In genomic region chr12:124347805-124348658, GRCh38 we compare ENCODE assay signal across 7 cellular contexts. TPM values are rescaled to one million over a fixed set of nuclear protein-coding genes. Genes with fewer than 3 reads are reported as not detected.
DNase-seq lines count a peak whose midpoint lies in the region; ATAC-seq, FAIRE-seq and TF ChIP-seq lines count a peak whose summit lies in the region.

No MANE protein-coding gene starts in this region.

- H3K36me3 Mint-ChIP-seq in activated CD4-positive, alpha-beta T cell treated with anti-CD3 and anti-CD28 coated beads, Interleukin-2, amount 10 ng/mL, durations not matched to agents 7 days and 5 days (ENCODE audit: low read depth): peaks cover 15% of the 10 kb centered on the region

- H3K4me1 ChIP-seq in HEK293 (ENCODE audit: control insufficient read depth, insufficient read depth, low read length): no peaks in the 10 kb centered on the region

- peak; percentile 18 for DNase-seq in activated CD4-positive, alpha-beta T cell treated with anti-CD3 and anti-CD28 coated beads, Interleukin-2, amount 10 ng/mL, durations not matched to agents 7 days and 5 days
- DNase-seq in fibroblast of villous mesenchyme (ENCODE audit: low read depth) (no peak), NCI-H2227 treated with DMSO at 0.1 percent for 48 hours (lab: John Stamatoyannopoulos, UW) (no peak), GM19239 (ENCODE audit: insufficient read length, low spot score) (no peak)
- peak; percentile 2 for DNase-seq in stimulated activated CD8-positive, alpha-beta memory T cell treated with anti-CD3 and anti-CD28 coated beads, Interleukin-7, amount 100 ng/mL, for 24 hours (ENCODE audit: low read depth)

- CTCF ChIA-PET in HEK293 (lab: Yijun Ruan, JAX): interaction anchor here (0.5 to 0.7 kb wide), 3 partner anchors 345 to 417 kb away, joined by 3 read pairs; no protein-coding TSS in a partner anchor
- CTCF ChIA-PET in activated CD4-positive, alpha-beta T cell treated with anti-CD3 and anti-CD28 coated beads, Interleukin-2, amount 10 ng/mL, durations not matched to agents 7 days and 5 days (lab: Charles Lee): interaction anchor here (0.6 kb wide), 1 partner anchor 139 kb away, joined by 3 read pairs; no protein-coding TSS in a partner anchor

- no peak for FAIRE-seq in GM19239 (lab: Jason Lieb, UNC)

- H3K9me3 Mint-ChIP-seq in activated CD4-positive, alpha-beta T cell treated with anti-CD3 and anti-CD28 coated beads, Interleukin-2, amount 10 ng/mL, durations not matched to agents 7 days and 5 days: no peaks in the 10 kb centered on the region

- POLR2A ChIA-PET in HEK293 (lab: Yijun Ruan, JAX): no interaction called here
- POLR2A ChIA-PET in activated CD4-positive, alpha-beta T cell treated with anti-CD3 and anti-CD28 coated beads, Interleukin-2, amount 10 ng/mL, durations not matched to agents 7 days and 5 days (lab: Charles Lee): no interaction called here

- no peaks in the 10 kb centered on the region for H3K9me3 ChIP-seq in HEK293 (ENCODE audit: control insufficient read depth, insufficient read depth, low read depth, low read length)

- H3K4me3 Mint-ChIP-seq in activated CD4-positive, alpha-beta T cell treated with anti-CD3 and anti-CD28 coated beads, Interleukin-2, amount 10 ng/mL, durations not matched to agents 7 days and 5 days: no peak overlapping the region

- TF ChIP-seq CTCF in HEK293 (tag by site-specific recombination; IDR thresholded peaks at IDR 0.05) (peak; percentile 54), fibroblast of villous mesenchyme (IDR thresholded peaks at IDR 0.05; ENCODE audit: insufficient read depth, low read depth, low read length) (peak; percentile 49)

- H3K27ac Mint-ChIP-seq in activated CD4-positive, alpha-beta T cell treated with anti-CD3 and anti-CD28 coated beads, Interleukin-2, amount 10 ng/mL, durations not matched to agents 7 days and 5 days: no peak overlapping the region

- no peaks in the 10 kb centered on the region for H3K27me3 Mint-ChIP-seq in activated CD4-positive, alpha-beta T cell treated with anti-CD3 and anti-CD28 coated beads, Interleukin-2, amount 10 ng/mL, durations not matched to agents 7 days and 5 days

- H3K36me3 ChIP-seq in HEK293 (ENCODE audit: control insufficient read depth in 2 of 2, insufficient read depth in 1 of 2, low read length in 2 of 2): peaks cover 7 to 90% of the 10 kb centered on the region in 2 experiments; a peak in 2 of 3 replicates

- no peak overlapping the region for H3K27ac ChIP-seq in HEK293 (ENCODE audit: extremely low read depth, low read depth, low read length)

- no peaks in the 10 kb centered on the region for H3K4me1 Mint-ChIP-seq in activated CD4-positive, alpha-beta T cell treated with anti-CD3 and anti-CD28 coated beads, Interleukin-2, amount 10 ng/mL, durations not matched to agents 7 days and 5 days

- ATAC-seq in GM18867 (IDR thresholded peaks at IDR 0.05; ENCODE audit: unreplicated experiment): no peak

- H3K4me3 ChIP-seq in HEK293 (ENCODE audit: low read depth, low read length) (no peak overlapping the region), fibroblast of villous mesenchyme (ENCODE audit: low read depth, low read length) (no peak overlapping the region)

TF ChIP-seq in HEK293, 187 proteins besides CTCF, POLR2A, EP300 and RAD21:
- TF ChIP-seq HOXC10 (CRISPR knock-in tag; IDR thresholded peaks at IDR 0.05) (no peak), ZNF843 (tag by site-specific recombination; IDR thresholded peaks at IDR 0.05) (no peak), ZNF704 (tag by site-specific recombination; IDR thresholded peaks at IDR 0.05) (no peak), ZNF324 (tag by site-specific recombination; IDR thresholded peaks at IDR 0.05) (no peak), ZNF426 (tag by site-specific recombination; IDR thresholded peaks at IDR 0.05) (no peak), ZNF23 (tag by site-specific recombination; IDR thresholded peaks at IDR 0.05; ENCODE audit: borderline replicate concordance) (no peak), ZNF654 (tag by site-specific recombination; IDR thresholded peaks at IDR 0.05; ENCODE audit: low read depth) (0 out of 2 replicates have a peak, but pooled peaks have one; percentile 12), ZSCAN5A (tag by site-specific recombination; IDR thresholded peaks at IDR 0.05) (no peak), ZNF239 (tag by site-specific recombination; IDR thresholded peaks at IDR 0.05) (no peak), HIC1 (tag by site-specific recombination; IDR thresholded peaks at IDR 0.05) (0 out of 2 replicates have a peak, but pooled peaks have one; percentile 7), ZNF610 (tag by site-specific recombination; IDR thresholded peaks at IDR 0.05; ENCODE audit: borderline replicate concordance) (no peak), ZNF362 (tag by site-specific recombination; IDR thresholded peaks at IDR 0.05) (no peak), ZNF404 (tag by site-specific recombination; IDR thresholded peaks at IDR 0.05) (no peak)

RNA-seq across cellular contexts. Expression of gene RFLNA, which starts 53.1 kb away (rescaled TPM):
- total RNA-seq in activated CD4-positive, alpha-beta T cell treated with anti-CD3 and anti-CD28 coated beads, Interleukin-2, amount 10 ng/mL, durations not matched to agents 7 days and 5 days: not detected
- total RNA-seq in fibroblast of villous mesenchyme: 1.9 and 5.6 TPM in 2 replicates

Comparison
In these comparisons a context has a peak if more than half of its experiments do, and no peak if none do; other contexts are left out.
1. DNase-seq: peak in activated CD4-positive, alpha-beta T cell treated with anti-CD3 and anti-CD28 coated beads, Interleukin-2, amount 10 ng/mL, durations not matched to agents 7 days and 5 days (single experiment) and stimulated activated CD8-positive, alpha-beta memory T cell treated with anti-CD3 and anti-CD28 coated beads, Interleukin-7, amount 100 ng/mL, for 24 hours (single experiment); none in fibroblast of villous mesenchyme (single experiment), NCI-H2227 treated with DMSO at 0.1 percent for 48 hours (single experiment) and GM19239 (single experiment).